Comparison of ENCODE assay signal across 26 cellular contexts in genomic region chr22:36315325-36315724, GRCh38.
A peak's percentile ranks its signal among the peaks of the same experiment; 100 is the strongest.
DNase-seq lines count a peak whose midpoint lies in the region; ATAC-seq lines count a peak whose summit lies in the region.
"Had no signal": no experiment of that assay in that cellular context is flagged by ENCODE, and none has a peak within 500 bp of the region (broad histone marks: within the 10 kb centered on the region; RNA-seq: fewer than 3 reads in every experiment).

No MANE protein-coding gene starts in this region.

- H3K9ac ChIP-seq in stomach smooth muscle (ENCODE audit: low read length in 2 of 2), result no peak overlapping the region

- H3K36me3 ChIP-seq in stomach smooth muscle (ENCODE audit: control insufficient read depth in 2 of 2, insufficient read depth in 2 of 2, low read length in 2 of 2), result peaks cover 83 to 85% of the 10 kb centered on the region in 2 donors

- H3K27me3 ChIP-seq in stomach smooth muscle (ENCODE audit: control insufficient read depth in 1 of 2, insufficient read depth in 2 of 2, low read length in 2 of 2), result no peaks in the 10 kb centered on the region
- H3K27me3 ChIP-seq: SJSA1, upper lobe of right lung had no signal

- no peaks in the 10 kb centered on the region for H3K9me3 Mint-ChIP-seq in activated naive CD4-positive, alpha-beta T cell treated with anti-CD3 and anti-CD28 coated beads for 36 hours
- no peaks in the 10 kb centered on the region for H3K9me3 Mint-ChIP-seq in activated naive CD4-positive, alpha-beta T cell treated with anti-CD3 and anti-CD28 coated beads, Interleukin-2, amount 50 U/mL, for 72 hours
- H3K9me3 Mint-ChIP-seq in activated T-helper 1 cell treated with anti-CD3 and anti-CD28 coated beads, Interleukin-12 subunit alpha, Interleukin-12 subunit beta, Interleukin-2, Interleukin-4 antibody, amounts not matched to agents 30 ng/mL and 10 ng/mL and 1 ng/mL, durations not matched to agents 14 hours and 24 hours and 36 hours, result no peaks in the 10 kb centered on the region

- no peak overlapping the region for H3K4me3 Mint-ChIP-seq in activated naive CD4-positive, alpha-beta T cell treated with anti-CD3 and anti-CD28 coated beads for 36 hours
- no peak overlapping the region for H3K4me3 Mint-ChIP-seq in activated T-helper 1 cell treated with anti-CD3 and anti-CD28 coated beads, Interleukin-12 subunit alpha, Interleukin-12 subunit beta, Interleukin-2, Interleukin-4 antibody, amounts not matched to agents 30 ng/mL and 10 ng/mL and 1 ng/mL, durations not matched to agents 14 hours and 24 hours and 36 hours
- H3K4me3 Mint-ChIP-seq: T-helper 17 cell had no signal

- no peak overlapping the region for H3K4me3 ChIP-seq in stomach smooth muscle (ENCODE audit: low read length in 2 of 2)
- H3K4me3 ChIP-seq: GM12878, mucosa of descending colon, SJSA1, upper lobe of right lung had no signal

- CTCF ChIA-PET in activated naive CD4-positive, alpha-beta T cell treated with anti-CD3 and anti-CD28 coated beads for 36 hours (lab: Charles Lee), result interaction anchor here (1.0 to 1.8 kb wide), 4 partner anchors 12 to 15 kb away, joined by 4 to 9 read pairs (median 5); no protein-coding TSS in a partner anchor

- H3K4me1 Mint-ChIP-seq in activated naive CD4-positive, alpha-beta T cell treated with anti-CD3 and anti-CD28 coated beads for 36 hours (ENCODE audit: low read depth), result peaks cover 2% of the 10 kb centered on the region
- H3K4me1 Mint-ChIP-seq in activated T-helper 1 cell treated with anti-CD3 and anti-CD28 coated beads, Interleukin-12 subunit alpha, Interleukin-12 subunit beta, Interleukin-2, Interleukin-4 antibody, amounts not matched to agents 30 ng/mL and 10 ng/mL and 1 ng/mL, durations not matched to agents 14 hours and 24 hours and 36 hours (ENCODE audit: low read depth), result peaks cover 5% of the 10 kb centered on the region
- H3K4me1 Mint-ChIP-seq: T-helper 17 cell had no signal

- no peaks in the 10 kb centered on the region for H3K9me3 ChIP-seq in stomach smooth muscle (ENCODE audit: control insufficient read depth in 2 of 2, low read length in 2 of 2)
- H3K9me3 ChIP-seq: mucosa of descending colon, SJSA1, upper lobe of right lung had no signal

- H3K36me3 Mint-ChIP-seq in activated naive CD4-positive, alpha-beta T cell treated with anti-CD3 and anti-CD28 coated beads for 36 hours (ENCODE audit: low read depth), result peaks cover 63% of the 10 kb centered on the region
- H3K36me3 Mint-ChIP-seq in activated naive CD4-positive, alpha-beta T cell treated with anti-CD3 and anti-CD28 coated beads, Interleukin-2, amount 50 U/mL, for 72 hours, result peaks cover 34 to 40% of the 10 kb centered on the region in 2 donors
- peaks cover 53% of the 10 kb centered on the region for H3K36me3 Mint-ChIP-seq in activated T-helper 1 cell treated with anti-CD3 and anti-CD28 coated beads, Interleukin-12 subunit alpha, Interleukin-12 subunit beta, Interleukin-2, Interleukin-4 antibody, amounts not matched to agents 30 ng/mL and 10 ng/mL and 1 ng/mL, durations not matched to agents 14 hours and 24 hours and 36 hours (ENCODE audit: low read depth)

- peak overlapping the region; percentile 31 for H3K27ac ChIP-seq in stomach smooth muscle (ENCODE audit: low read length)
- H3K27ac ChIP-seq: C4-2B, SJSA1, upper lobe of right lung had no signal

- intact Hi-C loops in activated naive CD4-positive, alpha-beta T cell treated with anti-CD3 and anti-CD28 coated beads for 36 hours (cut with micrococcal nuclease), result no loop called here
- intact Hi-C loops in activated T-helper 1 cell treated with anti-CD3 and anti-CD28 coated beads, Interleukin-12 subunit alpha, Interleukin-12 subunit beta, Interleukin-2, Interleukin-4 antibody, amounts not matched to agents 30 ng/mL and 10 ng/mL and 1 ng/mL, durations not matched to agents 14 hours and 24 hours and 36 hours (cut with micrococcal nuclease), result no loop called here

- no peak for DNase-seq in activated naive CD4-positive, alpha-beta T cell treated with anti-CD3 and anti-CD28 coated beads for 36 hours
- DNase-seq in activated naive CD4-positive, alpha-beta T cell treated with anti-CD3 and anti-CD28 coated beads, Interleukin-2, amount 50 U/mL, for 72 hours (ENCODE audit: low spot score in 2 of 2), result no peak
- DNase-seq in activated T-helper 1 cell treated with anti-CD3 and anti-CD28 coated beads, Interleukin-12 subunit alpha, Interleukin-12 subunit beta, Interleukin-2, Interleukin-4 antibody, amounts not matched to agents 30 ng/mL and 10 ng/mL and 1 ng/mL, durations not matched to agents 14 hours and 24 hours and 36 hours (ENCODE audit: low spot score), result no peak
- DNase-seq in lung microvascular endothelial cell (ENCODE audit: low read depth in 2 of 2) (peak; percentile 39 to 87), mucosa of gallbladder (ENCODE audit: low spot score) (no peak)
- DNase-seq: activated CD4-positive, alpha-beta T cell treated with anti-CD3 and anti-CD28 coated beads, Interleukin-2, amount 50 U/mL, for 48 hours; central memory CD4-positive, alpha-beta T cell; DMS153; effector CD4-positive, alpha-beta T cell; GF-D8; H7; mucosa of descending colon; NCI-H1436; NCI-H774; occipital lobe; OCI-M1; stimulated activated naive CD4-positive, alpha-beta T cell; T-helper 17 cell; upper lobe of right lung had no signal

- no peaks in the 10 kb centered on the region for H3K27me3 Mint-ChIP-seq in activated naive CD4-positive, alpha-beta T cell treated with anti-CD3 and anti-CD28 coated beads for 36 hours (ENCODE audit: low read depth)
- H3K27me3 Mint-ChIP-seq in activated T-helper 1 cell treated with anti-CD3 and anti-CD28 coated beads, Interleukin-12 subunit alpha, Interleukin-12 subunit beta, Interleukin-2, Interleukin-4 antibody, amounts not matched to agents 30 ng/mL and 10 ng/mL and 1 ng/mL, durations not matched to agents 14 hours and 24 hours and 36 hours (ENCODE audit: insufficient read depth), result no peaks in the 10 kb centered on the region
- H3K27me3 Mint-ChIP-seq: T-helper 17 cell had no signal

- H3K4me1 ChIP-seq in stomach smooth muscle (ENCODE audit: control insufficient read depth, insufficient read depth, low read length), result peaks cover 26% of the 10 kb centered on the region

- H3K27ac Mint-ChIP-seq in activated naive CD4-positive, alpha-beta T cell treated with anti-CD3 and anti-CD28 coated beads for 36 hours, result peak overlapping the region; percentile 65
- H3K27ac Mint-ChIP-seq in activated naive CD4-positive, alpha-beta T cell treated with anti-CD3 and anti-CD28 coated beads, Interleukin-2, amount 50 U/mL, for 72 hours, result peak overlapping the region in 1 of 2 donors; percentile 62
- peak overlapping the region; percentile 1 for H3K27ac Mint-ChIP-seq in activated T-helper 1 cell treated with anti-CD3 and anti-CD28 coated beads, Interleukin-12 subunit alpha, Interleukin-12 subunit beta, Interleukin-2, Interleukin-4 antibody, amounts not matched to agents 30 ng/mL and 10 ng/mL and 1 ng/mL, durations not matched to agents 14 hours and 24 hours and 36 hours
- H3K27ac Mint-ChIP-seq: T-helper 17 cell had no signal

- ATAC-seq in activated naive CD4-positive, alpha-beta T cell treated with anti-CD3 and anti-CD28 coated beads, Interleukin-2, amount 50 U/mL, for 72 hours, result no peak
- no peak for ATAC-seq in GM19467 (IDR thresholded peaks at IDR 0.05; ENCODE audit: unreplicated experiment)
- ATAC-seq in HG03108 (IDR thresholded peaks at IDR 0.05; ENCODE audit: unreplicated experiment), result no peak
- ATAC-seq: GM12878, mucosa of descending colon, right cardiac atrium, T-helper 17 cell, upper lobe of right lung had no signal

Comparison
In these comparisons a context has a peak if more than half of its experiments do, and no peak if none do; other contexts are left out.
1. DNase-seq: peak in lung microvascular endothelial cell (2 of 2); none in activated naive CD4-positive, alpha-beta T cell treated with anti-CD3 and anti-CD28 coated beads for 36 hours (single experiment), activated naive CD4-positive, alpha-beta T cell treated with anti-CD3 and anti-CD28 coated beads, Interleukin-2, amount 50 U/mL, for 72 hours (0 of 2), activated T-helper 1 cell treated with anti-CD3 and anti-CD28 coated beads, Interleukin-12 subunit alpha, Interleukin-12 subunit beta, Interleukin-2, Interleukin-4 antibody, amounts not matched to agents 30 ng/mL and 10 ng/mL and 1 ng/mL, durations not matched to agents 14 hours and 24 hours and 36 hours (single experiment) and mucosa of gallbladder (single experiment).